In genomic region chr18:11047156-11047555, GRCh38 we compare ENCODE assay signal across 27 cellular contexts.
DNase-seq lines count a peak whose midpoint lies in the region; ATAC-seq, FAIRE-seq and TF ChIP-seq lines count a peak whose summit lies in the region.
"Had no signal": no experiment of that assay in that cellular context is flagged by ENCODE, and none has a peak within 500 bp of the region (broad histone marks: within the 10 kb centered on the region; RNA-seq: fewer than 3 reads in every experiment).

No MANE protein-coding gene starts in this region.

- DNase-seq in Right ventricle myocardium inferior (ENCODE audit: missing footprints) = no peak
- no peak for DNase-seq in Right ventricle myocardium superior
- peak; percentile 38 for DNase-seq in astrocyte (ENCODE audit: low read depth)
- DNase-seq in mesenchymal stem cell = peak; percentile 88
- DNase-seq in HepG2 (ENCODE audit: low spot score) = no peak
- no peak for DNase-seq in adrenal gland
- no peak for DNase-seq in putamen (ENCODE audit: low spot score)
- no peak for DNase-seq in activated T-cell treated with anti-CD3 and anti-CD28 coated beads, Interleukin-2, amount 50 U/mL, for 48 hours
- DNase-seq: 8988T; activated CD4-positive, alpha-beta T cell treated with anti-CD3 and anti-CD28 coated beads for 48 hours; activated naive CD4-positive, alpha-beta T cell; activated T-cell treated with anti-CD3 and anti-CD28 coated beads, Interleukin-2, amount 50 U/mL, for 72 hours; CD4-positive, alpha-beta memory T cell; head of caudate nucleus; KBM-7; lower lobe of right lung; NCI-H1417 treated with DMSO at 0.1 percent for 48 hours; NCI-H2081; NCI-H82; nephron progenitor cell; pancreas; right cardiac atrium; stimulated activated CD4-positive, alpha-beta T cell treated with anti-CD3 and anti-CD28 coated beads, Interleukin-12 subunit alpha, Interleukin-12 subunit beta, amount 100 ng/mL, for 4 hours; stimulated activated CD4-positive, alpha-beta T cell treated with anti-CD3 and anti-CD28 coated beads, Interleukin-4, amount 100 ng/mL, for 1 hour; SW 1271; T-helper 9 cell had no signal

- H3K4me3 ChIP-seq in astrocyte (ENCODE audit: insufficient read depth, low read depth, low read length) = no peak overlapping the region
- no peak overlapping the region for H3K4me3 ChIP-seq in mesenchymal stem cell (ENCODE audit: insufficient read depth in 1 of 2, low read depth in 1 of 2, low read length in 2 of 2)
- H3K4me3 ChIP-seq in HepG2 (replicated peaks in 1 of 3; ENCODE audit: insufficient read depth in 1 of 3, low read depth in 2 of 3, low read length in 3 of 3) = no peak overlapping the region
- H3K4me3 ChIP-seq in adrenal gland = no peak overlapping the region
- H3K4me3 ChIP-seq: lower lobe of right lung, pancreas had no signal

- H3K9me3 ChIP-seq in astrocyte (ENCODE audit: insufficient read depth, low read depth, low read length) = no peaks in the 10 kb centered on the region
- H3K9me3 ChIP-seq in mesenchymal stem cell (ENCODE audit: control insufficient read depth, low read length) = no peaks in the 10 kb centered on the region
- peaks cover 8% of the 10 kb centered on the region for H3K9me3 ChIP-seq in HepG2 (ENCODE audit: low read length)
- no peaks in the 10 kb centered on the region for H3K9me3 ChIP-seq in adrenal gland (replicated peaks in 1 of 3)
- H3K9me3 ChIP-seq: lower lobe of right lung, pancreas had no signal

- H2BK15ac ChIP-seq in mesenchymal stem cell (ENCODE audit: low read depth, poor library complexity, severe bottlenecking) = no peak overlapping the region

- no peak for TF ChIP-seq RAD21 in HepG2 (CRISPR knock-in tag; IDR thresholded peaks at IDR 0.05)

- H4K8ac ChIP-seq in mesenchymal stem cell (ENCODE audit: low read length) = peak overlapping the region; percentile 92

- ATAC-seq in Right ventricle myocardium inferior (peak; percentile 13), Right ventricle myocardium superior (ENCODE audit: poor library complexity) (no peak), HepG2 (no peak)
- ATAC-seq: activated T-cell treated with anti-CD3 and anti-CD28 coated beads, Interleukin-2, amount 50 U/mL, for 72 hours; lower lobe of right lung; pancreas; right cardiac atrium had no signal

- CTCF ChIA-PET in HepG2 (lab: Yijun Ruan, JAX; ENCODE audit: low intra/inter-chr PET ratio, low total read pairs) = no interaction called here

- H3K36me3 Mint-ChIP-seq in astrocyte (ENCODE audit: low read depth, unreplicated experiment) = no peaks in the 10 kb centered on the region
- H3K36me3 Mint-ChIP-seq: CD4-positive, alpha-beta memory T cell had no signal

- FAIRE-seq in astrocyte (lab: Jason Lieb, UNC) = no peak
- no peak for FAIRE-seq in HepG2 (lab: Jason Lieb, UNC)
- FAIRE-seq: pancreas had no signal

- no peak overlapping the region for H3K4me3 Mint-ChIP-seq in astrocyte (ENCODE audit: unreplicated experiment)
- H3K4me3 Mint-ChIP-seq: activated T-cell treated with anti-CD3 and anti-CD28 coated beads, Interleukin-2, amount 50 U/mL, for 72 hours; CD4-positive, alpha-beta memory T cell; nephron progenitor cell had no signal

- H3K79me1 ChIP-seq in mesenchymal stem cell (replicated peaks; ENCODE audit: low read length, poor library complexity, severe bottlenecking) = no peaks in the 10 kb centered on the region

- H3K27ac ChIP-seq in astrocyte (ENCODE audit: low read depth, low read length) (peak overlapping the region; percentile 19), mesenchymal stem cell (ENCODE audit: low read length, poor library complexity, severe bottlenecking) (peak overlapping the region; percentile 17), HepG2 (ENCODE audit: extremely low read length, insufficient read depth, low read length) (no peak overlapping the region), adrenal gland (no peak overlapping the region)
- H3K27ac ChIP-seq: lower lobe of right lung, pancreas, VCaP had no signal

- TF ChIP-seq EP300 in HepG2 (IDR thresholded peaks at IDR 0.05; ENCODE audit: low read depth in 2 of 2, low read length in 2 of 2) = no peak
- no peak for TF ChIP-seq EP300 in HepG2 (CRISPR knock-in tag; IDR thresholded peaks at IDR 0.05; ENCODE audit: borderline replicate concordance)

- H2AK5ac ChIP-seq in mesenchymal stem cell (ENCODE audit: low read length, severe bottlenecking) = no peak overlapping the region

- peaks cover 11% of the 10 kb centered on the region for H3K4me1 ChIP-seq in astrocyte (ENCODE audit: insufficient read depth, low read length)
- peaks cover 16% of the 10 kb centered on the region for H3K4me1 ChIP-seq in mesenchymal stem cell (ENCODE audit: control insufficient read depth, insufficient read depth, low read depth, low read length)
- H3K4me1 ChIP-seq in HepG2 (ENCODE audit: insufficient read depth, low read length) = peaks cover 31% of the 10 kb centered on the region
- H3K4me1 ChIP-seq in adrenal gland (replicated peaks in 1 of 2) = no peaks in the 10 kb centered on the region
- H3K4me1 ChIP-seq: lower lobe of right lung, pancreas had no signal

- H3K4me1 Mint-ChIP-seq in astrocyte (ENCODE audit: low read depth, unreplicated experiment) = peaks cover 38% of the 10 kb centered on the region
- H3K4me1 Mint-ChIP-seq: CD4-positive, alpha-beta memory T cell had no signal

- peaks cover 2% of the 10 kb centered on the region for H3K9me3 Mint-ChIP-seq in astrocyte (ENCODE audit: unreplicated experiment)
- H3K9me3 Mint-ChIP-seq: activated T-cell treated with anti-CD3 and anti-CD28 coated beads, Interleukin-2, amount 50 U/mL, for 72 hours had no signal

- TF ChIP-seq CTCF in astrocyte (IDR thresholded peaks at IDR 0.05; ENCODE audit: insufficient read depth, low read depth, low read length) (no peak), HepG2 (CRISPR knock-in tag; IDR thresholded peaks at IDR 0.05) (no peak), adrenal gland (IDR thresholded peaks at IDR 0.05) (no peak)

- H3K27ac Mint-ChIP-seq in astrocyte (ENCODE audit: unreplicated experiment) = peak overlapping the region; percentile 90
- H3K27ac Mint-ChIP-seq: activated T-cell treated with anti-CD3 and anti-CD28 coated beads, Interleukin-2, amount 50 U/mL, for 72 hours; CD4-positive, alpha-beta memory T cell; nephron progenitor cell had no signal

- H4K20me1 ChIP-seq in astrocyte (ENCODE audit: insufficient read depth, low read length) (no peaks in the 10 kb centered on the region), HepG2 (ENCODE audit: insufficient read depth, low read length) (no peaks in the 10 kb centered on the region)

- intact Hi-C loops in Right ventricle myocardium inferior (cut with DNase I) = loop anchor here (10.0 kb wide), 1 partner anchor 262 kb away; no protein-coding TSS in a partner anchor
- intact Hi-C loops in Right ventricle myocardium superior (cut with DNase I) = loop anchor here (10.0 kb wide), 2 partner anchors 98 to 262 kb away; partner anchors contain the start of gene PIEZO2
- intact Hi-C loops in HepG2 (cut with micrococcal nuclease; ENCODE audit: unreplicated experiment) = no loop called here
- intact Hi-C loops in adrenal gland (cut with DNase I) = loop anchor here in 1 of 2 donors (10.0 kb wide), 1 partner anchor 108 kb away; no protein-coding TSS in a partner anchor

- peak overlapping the region; percentile 44 for H4K91ac ChIP-seq in mesenchymal stem cell (ENCODE audit: low read length)

- peak overlapping the region in 1 of 2 experiments; percentile 91 for H2BK12ac ChIP-seq in mesenchymal stem cell (ENCODE audit: low read length in 2 of 2)

- no peak overlapping the region for H3K9ac ChIP-seq in astrocyte (ENCODE audit: low read length)
- no peak overlapping the region for H3K9ac ChIP-seq in mesenchymal stem cell (ENCODE audit: low read length)
- no peak overlapping the region for H3K9ac ChIP-seq in HepG2 (ENCODE audit: insufficient read depth, low read depth, low read length)

- no TSS peak for BruUV-seq in HepG2 (replicated peaks; lab: Mats Ljungman, UMichigan)

- H3K36me3 ChIP-seq in astrocyte (ENCODE audit: insufficient read depth, low read length) (no peaks in the 10 kb centered on the region), mesenchymal stem cell (ENCODE audit: control insufficient read depth in 1 of 2, insufficient read depth in 2 of 2, low read depth in 1 of 2, low read length in 2 of 2) (no peaks in the 10 kb centered on the region), HepG2 (replicated peaks in 1 of 2; ENCODE audit: control insufficient read depth in 1 of 2, insufficient read depth in 2 of 2, low read length in 2 of 2) (no peaks in the 10 kb centered on the region; a peak in 1 of 5 replicates), adrenal gland (replicated peaks in 1 of 2) (no peaks in the 10 kb centered on the region)
- H3K36me3 ChIP-seq: lower lobe of right lung, pancreas had no signal

- no peak for TF ChIP-seq POLR2A in HepG2 (IDR thresholded peaks at IDR 0.05; ENCODE audit: insufficient read depth in 1 of 2, low read depth in 2 of 2, low read length in 2 of 2)
- TF ChIP-seq POLR2A in adrenal gland (IDR thresholded peaks at IDR 0.05) = no peak

- peak overlapping the region in 1 of 2 experiments; percentile 45 for H3K4ac ChIP-seq in mesenchymal stem cell (ENCODE audit: low read depth in 1 of 2, low read length in 2 of 2)

- in situ Hi-C loops in HepG2 (cut with HindIII; ENCODE audit: extremely low pct_ligation_motif_present, low pct_unique_long_range_greater_than_20kb) = loop anchor here (10.0 kb wide), 1 partner anchor 68 kb away; no protein-coding TSS in a partner anchor

- H3K27me3 Mint-ChIP-seq in astrocyte (ENCODE audit: low read depth, unreplicated experiment) = no peaks in the 10 kb centered on the region

- WGBS in mesenchymal stem cell = 8% methylated on average over 6 of the region's 7 CpGs
- 97% methylated on average over 7 of the region's 7 CpGs for WGBS in HepG2 (ENCODE audit: low lambda C conversion rate)
- WGBS in adrenal gland, 4 donors = 82 to 92% (median 83%) methylated on average over 5 to 7 of the region's 7 CpGs

- H3K79me2 ChIP-seq in astrocyte (ENCODE audit: insufficient read depth, low read length) = no peaks in the 10 kb centered on the region
- H3K79me2 ChIP-seq in HepG2 (ENCODE audit: insufficient read depth, low read length) = no peaks in the 10 kb centered on the region

- H2AFZ ChIP-seq in astrocyte (ENCODE audit: low read depth, low read length) (peak overlapping the region; percentile 23), mesenchymal stem cell (ENCODE audit: low read depth, low read length) (no peak overlapping the region), HepG2 (ENCODE audit: low read length) (no peak overlapping the region)

- H3K27me3 ChIP-seq in astrocyte (ENCODE audit: insufficient read depth, low read length) (no peaks in the 10 kb centered on the region), mesenchymal stem cell (ENCODE audit: control insufficient read depth in 1 of 2, insufficient read depth in 1 of 2, low read length in 2 of 2) (no peaks in the 10 kb centered on the region), HepG2 (ENCODE audit: control insufficient read depth in 1 of 2, insufficient read depth in 2 of 2, low read length in 2 of 2) (no peaks in the 10 kb centered on the region), adrenal gland (no peaks in the 10 kb centered on the region)
- H3K27me3 ChIP-seq: pancreas had no signal

- no peak overlapping the region for H3K23ac ChIP-seq in mesenchymal stem cell (ENCODE audit: low read length in 2 of 2)

- peak overlapping the region in 1 of 2 experiments; percentile 36 for H3K14ac ChIP-seq in mesenchymal stem cell (ENCODE audit: low read length in 2 of 2)

- H3K4me2 ChIP-seq in astrocyte (ENCODE audit: low read length) (peak overlapping the region; percentile 51), mesenchymal stem cell (ENCODE audit: low read length, poor library complexity, severe bottlenecking) (peak overlapping the region; percentile 37), HepG2 (ENCODE audit: low read depth, low read length) (no peak overlapping the region)

- H2BK120ac ChIP-seq in mesenchymal stem cell (ENCODE audit: low read depth, low read length) = peak overlapping the region; percentile 82

- POLR2A ChIA-PET in HepG2 (lab: Yijun Ruan, JAX) = no interaction called here

- no peak overlapping the region for H2BK5ac ChIP-seq in mesenchymal stem cell (ENCODE audit: low read depth, low read length, poor library complexity, severe bottlenecking)

- H3K18ac ChIP-seq in mesenchymal stem cell (ENCODE audit: low read depth in 1 of 2, low read length in 2 of 2) = peak overlapping the region; percentile 25 to 90

Comparison
In these comparisons a context has a peak if more than half of its experiments do, and no peak if none do; other contexts are left out.
1. DNase-seq: peak in astrocyte (single experiment) and mesenchymal stem cell (single experiment); none in Right ventricle myocardium inferior (single experiment), Right ventricle myocardium superior (single experiment), HepG2 (single experiment), adrenal gland (0 of 7), putamen (single experiment) and activated T-cell treated with anti-CD3 and anti-CD28 coated beads, Interleukin-2, amount 50 U/mL, for 48 hours (0 of 2).
2. H3K27ac ChIP-seq: peak in astrocyte (single experiment) and mesenchymal stem cell (single experiment); none in HepG2 (single experiment) and adrenal gland (0 of 5).